Comparison of ENCODE assay signal across 8 cellular contexts in genomic region chr22:38205261-38206128, GRCh38. TPM values are rescaled to one million over a fixed set of nuclear protein-coding genes. Genes with fewer than 3 reads are reported as not detected.
DNase-seq lines count a peak whose midpoint lies in the region; ATAC-seq and TF ChIP-seq lines count a peak whose summit lies in the region.

No MANE protein-coding gene starts in this region.

- H3K27ac Mint-ChIP-seq in activated T-helper 17 cell treated with anti-CD3 and anti-CD28 coated beads, Interleukin-2, amount 50 U/mL, for 72 hours, result peak overlapping the region; percentile 53
- peak overlapping the region; percentile 95 for H3K27ac Mint-ChIP-seq in osteocyte (ENCODE audit: unreplicated experiment)

- ATAC-seq in activated T-helper 17 cell treated with anti-CD3 and anti-CD28 coated beads, Interleukin-2, amount 50 U/mL, for 72 hours (replicated peaks), result no peak
- no peak for ATAC-seq in GM18519 (IDR thresholded peaks at IDR 0.05; ENCODE audit: low FRiP score, unreplicated experiment)
- no peak for ATAC-seq in HG03342 (IDR thresholded peaks at IDR 0.05; ENCODE audit: unreplicated experiment)
- ATAC-seq in activated T-cell treated with anti-CD3 and anti-CD28 coated beads, Interleukin-2, amount 50 U/mL, for 4 hours, result no peak
- no peak for ATAC-seq in GM18520 (IDR thresholded peaks at IDR 0.05; ENCODE audit: unreplicated experiment)

- H3K9me3 Mint-ChIP-seq in activated T-helper 17 cell treated with anti-CD3 and anti-CD28 coated beads, Interleukin-2, amount 50 U/mL, for 72 hours, result no peaks in the 10 kb centered on the region
- H3K9me3 Mint-ChIP-seq in osteocyte (ENCODE audit: unreplicated experiment), result no peaks in the 10 kb centered on the region
- H3K9me3 Mint-ChIP-seq in activated T-cell treated with anti-CD3 and anti-CD28 coated beads, Interleukin-2, amount 50 U/mL, for 4 hours, result no peaks in the 10 kb centered on the region

- peaks cover 37% of the 10 kb centered on the region for H3K4me1 Mint-ChIP-seq in activated T-helper 17 cell treated with anti-CD3 and anti-CD28 coated beads, Interleukin-2, amount 50 U/mL, for 72 hours
- H3K4me1 Mint-ChIP-seq in osteocyte (ENCODE audit: unreplicated experiment), result peaks cover 37% of the 10 kb centered on the region
- H3K4me1 Mint-ChIP-seq in activated T-cell treated with anti-CD3 and anti-CD28 coated beads, Interleukin-2, amount 50 U/mL, for 4 hours (ENCODE audit: low read depth), result peaks cover 34% of the 10 kb centered on the region

- H3K36me3 Mint-ChIP-seq in activated T-helper 17 cell treated with anti-CD3 and anti-CD28 coated beads, Interleukin-2, amount 50 U/mL, for 72 hours (ENCODE audit: low read depth), result peaks cover 61% of the 10 kb centered on the region
- H3K36me3 Mint-ChIP-seq in osteocyte (ENCODE audit: unreplicated experiment), result no peaks in the 10 kb centered on the region
- H3K36me3 Mint-ChIP-seq in activated T-cell treated with anti-CD3 and anti-CD28 coated beads, Interleukin-2, amount 50 U/mL, for 4 hours (ENCODE audit: insufficient read depth), result no peaks in the 10 kb centered on the region

- no peak for TF ChIP-seq CTCF in AG10803 (conservative IDR thresholded peaks at IDR 0.05; ENCODE audit: low read length)
- TF ChIP-seq CTCF in fibroblast of villous mesenchyme (IDR thresholded peaks at IDR 0.05; ENCODE audit: insufficient read depth, low read depth, low read length), result no peak
- no peak for TF ChIP-seq CTCF in osteocyte (IDR thresholded peaks at IDR 0.05)

- peak overlapping the region; percentile 15 for H3K4me3 ChIP-seq in AG10803 (ENCODE audit: low read length)
- no peak overlapping the region for H3K4me3 ChIP-seq in fibroblast of villous mesenchyme (ENCODE audit: low read depth, low read length)

- H3K4me3 Mint-ChIP-seq in activated T-helper 17 cell treated with anti-CD3 and anti-CD28 coated beads, Interleukin-2, amount 50 U/mL, for 72 hours, result peak overlapping the region; percentile 79
- peak overlapping the region; percentile 2 for H3K4me3 Mint-ChIP-seq in osteocyte (ENCODE audit: unreplicated experiment)
- no peak overlapping the region for H3K4me3 Mint-ChIP-seq in activated T-cell treated with anti-CD3 and anti-CD28 coated beads, Interleukin-2, amount 50 U/mL, for 4 hours

- DNase-seq in AG10803 (ENCODE audit: low read depth) (peak; percentile 88), fibroblast of villous mesenchyme (ENCODE audit: low read depth) (peak; percentile 60), osteocyte (ENCODE audit: extremely low spot score, unreplicated experiment) (no peak)
- no peak for DNase-seq in activated T-cell treated with anti-CD3 and anti-CD28 coated beads, Interleukin-2, amount 50 U/mL, for 4 hours

- no peaks in the 10 kb centered on the region for H3K27me3 Mint-ChIP-seq in activated T-helper 17 cell treated with anti-CD3 and anti-CD28 coated beads, Interleukin-2, amount 50 U/mL, for 72 hours
- no peaks in the 10 kb centered on the region for H3K27me3 Mint-ChIP-seq in osteocyte (ENCODE audit: unreplicated experiment)
- no peaks in the 10 kb centered on the region for H3K27me3 Mint-ChIP-seq in activated T-cell treated with anti-CD3 and anti-CD28 coated beads, Interleukin-2, amount 50 U/mL, for 4 hours (ENCODE audit: low read depth)

RNA-seq across cellular contexts. Expression of gene MAFF, which starts 3.7 kb away (rescaled TPM):
- 10 to 100 TPM; 15.7 to 58.8 TPM for total RNA-seq in activated T-helper 17 cell treated with anti-CD3 and anti-CD28 coated beads, Interleukin-2, amount 50 U/mL, for 72 hours
- total RNA-seq in fibroblast of villous mesenchyme (17.1 and 19.4 TPM in 2 replicates), osteocyte (9.9 and 17.0 TPM in 2 replicates)
- total RNA-seq in activated T-cell treated with anti-CD3 and anti-CD28 coated beads, Interleukin-2, amount 50 U/mL, for 4 hours, result 10 to 100 TPM in 2 of 3 donors, 1 to 10 TPM in 1; 8.9 to 12.2 (median 10.7) TPM

RNA-seq across cellular contexts. Expression of gene PLA2G6, which starts 23.9 kb away (rescaled TPM):
- total RNA-seq in activated T-helper 17 cell treated with anti-CD3 and anti-CD28 coated beads, Interleukin-2, amount 50 U/mL, for 72 hours, result 10 to 100 TPM; 36.6 to 90.7 TPM
- total RNA-seq in fibroblast of villous mesenchyme, result 10.0 and 10.8 TPM in 2 replicates
- total RNA-seq in osteocyte, result 41.6 and 48.8 TPM in 2 replicates
- total RNA-seq in activated T-cell treated with anti-CD3 and anti-CD28 coated beads, Interleukin-2, amount 50 U/mL, for 4 hours, result 10 to 100 TPM; 18.1 to 29.8 (median 22.0) TPM

Comparison
In these comparisons a context has a peak if more than half of its experiments do, and no peak if none do; other contexts are left out.
1. DNase-seq: peak in AG10803 (single experiment) and fibroblast of villous mesenchyme (single experiment); none in osteocyte (single experiment) and activated T-cell treated with anti-CD3 and anti-CD28 coated beads, Interleukin-2, amount 50 U/mL, for 4 hours (single experiment).